1 cellular context compared by ENCODE assay signal in the genomic region with DNA sequence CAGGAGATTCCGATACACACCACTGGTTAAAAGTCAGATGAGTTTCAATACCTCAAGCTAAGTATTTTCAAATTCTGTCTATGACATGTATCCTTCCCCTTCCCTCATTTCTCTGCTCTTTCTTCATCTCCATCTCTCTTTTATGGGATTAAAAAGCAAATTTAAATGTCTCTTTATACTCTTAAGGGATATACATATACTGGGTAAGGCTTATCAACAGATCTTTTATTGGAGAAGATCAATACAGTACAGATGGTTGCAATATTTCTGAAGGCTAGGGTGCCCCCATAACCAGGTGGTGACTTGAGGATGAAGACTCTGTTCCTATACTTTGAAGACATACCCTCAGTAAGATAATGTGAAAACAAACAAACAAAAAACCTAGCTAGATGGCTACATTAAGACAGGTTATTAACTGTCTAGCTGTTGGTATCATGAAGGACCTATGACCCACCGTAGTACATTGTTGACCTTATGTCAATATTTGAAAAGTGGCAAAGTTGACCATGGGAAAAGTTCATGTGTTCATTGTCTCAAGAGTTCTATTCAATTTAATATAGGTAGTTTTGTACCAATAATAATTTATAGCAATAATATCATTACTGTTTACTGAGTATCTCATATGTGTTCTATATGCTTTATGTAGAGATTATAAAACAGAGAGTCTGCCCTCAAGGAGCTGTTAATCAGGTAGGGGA.
TF ChIP-seq lines count a peak whose summit lies in the region.

No MANE protein-coding gene starts in this region.

TF ChIP-seq in HepG2, 621 proteins besides CTCF, POLR2A, EP300 and RAD21 (continued from another document and continues in another):
- TF ChIP-seq, protein P1, sequence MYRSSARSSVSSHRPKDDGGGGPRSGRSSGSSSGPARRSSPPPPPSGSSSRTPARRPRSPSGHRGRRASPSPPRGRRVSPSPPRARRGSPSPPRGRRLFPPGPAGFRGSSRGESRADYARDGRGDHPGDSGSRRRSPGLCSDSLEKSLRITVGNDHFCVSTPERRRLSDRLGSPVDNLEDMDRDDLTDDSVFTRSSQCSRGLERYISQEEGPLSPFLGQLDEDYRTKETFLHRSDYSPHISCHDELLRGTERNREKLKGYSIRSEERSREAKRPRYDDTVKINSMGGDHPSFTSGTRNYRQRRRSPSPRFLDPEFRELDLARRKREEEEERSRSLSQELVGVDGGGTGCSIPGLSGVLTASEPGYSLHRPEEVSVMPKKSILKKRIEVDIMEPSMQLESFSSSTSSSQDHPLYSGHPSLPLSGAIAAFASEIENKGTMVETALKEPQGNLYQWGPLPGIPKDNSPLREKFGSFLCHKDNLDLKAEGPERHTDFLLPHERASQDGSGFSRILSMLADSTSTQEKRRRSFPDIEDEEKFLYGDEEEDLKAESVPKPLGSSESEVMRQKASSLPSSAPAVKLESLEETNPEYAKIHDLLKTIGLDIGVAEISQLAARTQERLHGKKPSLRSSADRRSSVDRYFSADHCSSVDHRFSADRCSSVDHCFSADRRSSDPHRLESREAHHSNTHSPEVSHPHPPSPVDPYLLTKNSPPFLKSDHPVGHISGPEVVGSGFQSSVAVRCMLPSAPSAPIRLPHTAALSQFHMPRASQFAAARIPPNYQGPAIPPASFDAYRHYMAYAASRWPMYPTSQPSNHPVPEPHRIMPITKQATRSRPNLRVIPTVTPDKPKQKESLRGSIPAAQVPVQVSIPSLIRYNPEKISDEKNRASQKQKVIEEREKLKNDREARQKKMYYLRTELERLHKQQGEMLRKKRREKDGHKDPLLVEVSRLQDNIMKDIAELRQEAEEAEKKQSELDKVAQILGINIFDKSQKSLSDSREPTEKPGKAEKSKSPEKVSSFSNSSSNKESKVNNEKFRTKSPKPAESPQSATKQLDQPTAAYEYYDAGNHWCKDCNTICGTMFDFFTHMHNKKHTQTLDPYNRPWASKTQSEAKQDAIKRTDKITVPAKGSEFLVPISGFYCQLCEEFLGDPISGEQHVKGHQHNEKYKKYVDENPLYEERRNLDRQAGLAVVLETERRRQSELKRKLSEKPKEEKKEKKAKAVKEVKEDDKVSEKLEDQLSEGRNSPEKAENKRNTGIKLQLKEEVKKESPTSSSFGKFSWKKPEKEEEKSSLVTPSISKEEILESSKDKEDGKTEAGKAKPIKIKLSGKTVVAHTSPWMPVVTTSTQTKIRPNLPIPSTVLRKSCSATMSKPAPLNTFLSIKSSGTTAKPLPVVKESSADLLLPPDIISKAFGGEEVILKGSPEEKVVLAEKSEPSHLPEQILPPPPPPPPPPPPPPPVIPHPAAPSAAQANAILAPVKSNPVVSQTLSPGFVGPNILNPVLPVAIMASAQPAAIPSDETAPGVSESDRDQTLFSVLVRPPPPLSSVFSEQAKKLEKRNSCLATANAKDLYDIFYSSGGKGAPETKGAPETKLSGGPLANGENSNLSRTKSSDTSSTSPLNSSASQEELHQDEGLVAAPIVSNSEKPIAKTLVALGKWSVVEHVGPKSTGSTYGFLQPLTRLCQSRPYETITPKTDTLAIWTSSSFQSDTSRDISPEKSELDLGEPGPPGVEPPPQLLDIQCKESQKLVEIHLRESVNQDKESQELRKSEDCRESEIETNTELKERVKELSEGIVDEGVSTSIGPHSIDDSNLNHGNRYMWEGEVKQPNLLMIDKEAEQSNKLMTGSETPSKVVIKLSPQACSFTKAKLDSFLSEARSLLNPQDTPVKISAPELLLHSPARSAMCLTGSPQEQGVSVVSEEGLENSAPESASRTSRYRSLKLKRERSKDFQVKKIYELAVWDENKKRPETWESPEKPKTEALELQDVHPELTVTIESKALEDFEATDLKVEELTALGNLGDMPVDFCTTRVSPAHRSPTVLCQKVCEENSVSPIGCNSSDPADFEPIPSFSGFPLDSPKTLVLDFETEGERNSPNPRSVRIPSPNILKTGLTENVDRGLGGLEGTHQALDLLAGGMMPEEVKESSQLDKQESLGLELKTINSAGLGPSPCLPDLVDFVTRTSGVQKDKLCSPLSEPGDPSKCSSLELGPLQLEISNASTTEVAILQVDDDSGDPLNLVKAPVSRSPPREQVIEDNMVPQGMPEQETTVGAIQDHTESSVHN (CRISPR knock-in tag; IDR thresholded peaks at IDR 0.05) = no peak
- TF ChIP-seq, protein P2, sequence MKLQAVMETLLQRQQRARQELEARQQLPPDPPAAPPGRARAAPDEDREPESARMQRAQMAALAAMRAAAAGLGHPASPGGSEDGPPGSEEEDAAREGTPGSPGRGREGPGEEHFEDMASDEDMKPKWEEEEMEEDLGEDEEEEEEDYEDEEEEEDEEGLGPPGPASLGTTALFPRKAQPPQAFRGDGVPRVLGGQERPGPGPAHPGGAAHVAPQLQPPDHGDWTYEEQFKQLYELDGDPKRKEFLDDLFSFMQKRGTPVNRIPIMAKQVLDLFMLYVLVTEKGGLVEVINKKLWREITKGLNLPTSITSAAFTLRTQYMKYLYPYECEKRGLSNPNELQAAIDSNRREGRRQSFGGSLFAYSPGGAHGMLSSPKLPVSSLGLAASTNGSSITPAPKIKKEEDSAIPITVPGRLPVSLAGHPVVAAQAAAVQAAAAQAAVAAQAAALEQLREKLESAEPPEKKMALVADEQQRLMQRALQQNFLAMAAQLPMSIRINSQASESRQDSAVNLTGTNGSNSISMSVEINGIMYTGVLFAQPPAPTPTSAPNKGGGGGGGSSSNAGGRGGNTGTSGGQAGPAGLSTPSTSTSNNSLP (IDR thresholded peaks at IDR 0.05; ENCODE audit: low read depth, low read length) = peak; percentile 74
- TF ChIP-seq HHEX (CRISPR knock-in tag; IDR thresholded peaks at IDR 0.05) = peak; percentile 88
- TF ChIP-seq MYNN (CRISPR knock-in tag; IDR thresholded peaks at IDR 0.05; ENCODE audit: low read depth) = no peak
- TF ChIP-seq ZNF674 (CRISPR knock-in tag; IDR thresholded peaks at IDR 0.05; ENCODE audit: low read depth) = no peak
- TF ChIP-seq SIN3B (IDR thresholded peaks at IDR 0.05; ENCODE audit: low read length) = no peak
- TF ChIP-seq ZNF83 (CRISPR knock-in tag; IDR thresholded peaks at IDR 0.05; ENCODE audit: borderline replicate concordance) = no peak
- TF ChIP-seq MAFK (conservative IDR thresholded peaks at IDR 0.05 in 1 of 2, IDR thresholded peaks at IDR 0.05 in 1 of 2; ENCODE audit: low read length in 2 of 2) = no peak
- TF ChIP-seq ZFP1 (CRISPR knock-in tag; IDR thresholded peaks at IDR 0.05) = no peak
- TF ChIP-seq KMT2A (CRISPR knock-in tag; IDR thresholded peaks at IDR 0.05) = no peak
- TF ChIP-seq ZBTB42 (CRISPR knock-in tag; IDR thresholded peaks at IDR 0.05) = no peak
- TF ChIP-seq NR2F2 (IDR thresholded peaks at IDR 0.05; ENCODE audit: borderline replicate concordance, low read depth) = peak; percentile 95
- TF ChIP-seq, protein P3, sequence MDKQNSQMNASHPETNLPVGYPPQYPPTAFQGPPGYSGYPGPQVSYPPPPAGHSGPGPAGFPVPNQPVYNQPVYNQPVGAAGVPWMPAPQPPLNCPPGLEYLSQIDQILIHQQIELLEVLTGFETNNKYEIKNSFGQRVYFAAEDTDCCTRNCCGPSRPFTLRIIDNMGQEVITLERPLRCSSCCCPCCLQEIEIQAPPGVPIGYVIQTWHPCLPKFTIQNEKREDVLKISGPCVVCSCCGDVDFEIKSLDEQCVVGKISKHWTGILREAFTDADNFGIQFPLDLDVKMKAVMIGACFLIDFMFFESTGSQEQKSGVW (CRISPR knock-in tag; IDR thresholded peaks at IDR 0.05; ENCODE audit: borderline replicate concordance) = no peak
- TF ChIP-seq ATRX (CRISPR knock-in tag; IDR thresholded peaks at IDR 0.05; ENCODE audit: borderline replicate concordance) = no peak
- no peak for TF ChIP-seq ZSCAN21 (CRISPR knock-in tag; IDR thresholded peaks at IDR 0.05; ENCODE audit: borderline replicate concordance)
- TF ChIP-seq, protein P4, sequence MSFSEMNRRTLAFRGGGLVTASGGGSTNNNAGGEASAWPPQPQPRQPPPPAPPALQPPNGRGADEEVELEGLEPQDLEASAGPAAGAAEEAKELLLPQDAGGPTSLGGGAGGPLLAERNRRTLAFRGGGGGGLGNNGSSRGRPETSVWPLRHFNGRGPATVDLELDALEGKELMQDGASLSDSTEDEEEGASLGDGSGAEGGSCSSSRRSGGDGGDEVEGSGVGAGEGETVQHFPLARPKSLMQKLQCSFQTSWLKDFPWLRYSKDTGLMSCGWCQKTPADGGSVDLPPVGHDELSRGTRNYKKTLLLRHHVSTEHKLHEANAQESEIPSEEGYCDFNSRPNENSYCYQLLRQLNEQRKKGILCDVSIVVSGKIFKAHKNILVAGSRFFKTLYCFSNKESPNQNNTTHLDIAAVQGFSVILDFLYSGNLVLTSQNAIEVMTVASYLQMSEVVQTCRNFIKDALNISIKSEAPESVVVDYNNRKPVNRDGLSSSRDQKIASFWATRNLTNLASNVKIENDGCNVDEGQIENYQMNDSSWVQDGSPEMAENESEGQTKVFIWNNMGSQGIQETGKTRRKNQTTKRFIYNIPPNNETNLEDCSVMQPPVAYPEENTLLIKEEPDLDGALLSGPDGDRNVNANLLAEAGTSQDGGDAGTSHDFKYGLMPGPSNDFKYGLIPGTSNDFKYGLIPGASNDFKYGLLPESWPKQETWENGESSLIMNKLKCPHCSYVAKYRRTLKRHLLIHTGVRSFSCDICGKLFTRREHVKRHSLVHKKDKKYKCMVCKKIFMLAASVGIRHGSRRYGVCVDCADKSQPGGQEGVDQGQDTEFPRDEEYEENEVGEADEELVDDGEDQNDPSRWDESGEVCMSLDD (CRISPR knock-in tag; IDR thresholded peaks at IDR 0.05; ENCODE audit: borderline replicate concordance) = no peak
- TF ChIP-seq ZMAT3 (CRISPR knock-in tag; conservative IDR thresholded peaks at IDR 0.05) = no peak
- peak; percentile 95 for TF ChIP-seq RARA (CRISPR knock-in tag; IDR thresholded peaks at IDR 0.05)
- TF ChIP-seq, protein P5, sequence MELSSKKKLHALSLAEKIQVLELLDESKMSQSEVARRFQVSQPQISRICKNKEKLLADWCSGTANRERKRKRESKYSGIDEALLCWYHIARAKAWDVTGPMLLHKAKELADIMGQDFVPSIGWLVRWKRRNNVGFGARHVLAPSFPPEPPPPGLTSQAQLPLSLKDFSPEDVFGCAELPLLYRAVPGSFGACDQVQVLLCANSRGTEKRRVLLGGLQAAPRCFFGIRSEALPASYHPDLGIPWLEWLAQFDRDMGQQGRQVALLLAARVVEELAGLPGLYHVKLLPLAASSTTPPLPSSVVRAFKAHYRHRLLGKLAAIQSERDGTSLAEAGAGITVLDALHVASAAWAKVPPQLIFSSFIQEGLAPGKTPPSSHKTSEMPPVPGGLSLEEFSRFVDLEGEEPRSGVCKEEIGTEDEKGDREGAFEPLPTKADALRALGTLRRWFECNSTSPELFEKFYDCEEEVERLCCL (CRISPR knock-in tag; IDR thresholded peaks at IDR 0.05; ENCODE audit: borderline replicate concordance) = no peak
- TF ChIP-seq SP2 (CRISPR knock-in tag; IDR thresholded peaks at IDR 0.05) = no peak
- no peak for TF ChIP-seq ARNT (IDR thresholded peaks at IDR 0.05)
- TF ChIP-seq HNF4G (IDR thresholded peaks at IDR 0.05; ENCODE audit: borderline replicate concordance, low read depth, low read length) = peak; percentile 38; the same call in 1 of the 2 replicates
- TF ChIP-seq HNF4G (CRISPR knock-in tag; IDR thresholded peaks at IDR 0.05; ENCODE audit: borderline replicate concordance, low read depth) = no peak
- TF ChIP-seq ZNF317 (CRISPR knock-in tag; IDR thresholded peaks at IDR 0.05) = 0 out of 2 replicates have a peak, but pooled peaks have one; percentile 28
- TF ChIP-seq RXRB (CRISPR knock-in tag; IDR thresholded peaks at IDR 0.05; ENCODE audit: borderline replicate concordance) = peak; percentile 97
- TF ChIP-seq, protein P6, sequence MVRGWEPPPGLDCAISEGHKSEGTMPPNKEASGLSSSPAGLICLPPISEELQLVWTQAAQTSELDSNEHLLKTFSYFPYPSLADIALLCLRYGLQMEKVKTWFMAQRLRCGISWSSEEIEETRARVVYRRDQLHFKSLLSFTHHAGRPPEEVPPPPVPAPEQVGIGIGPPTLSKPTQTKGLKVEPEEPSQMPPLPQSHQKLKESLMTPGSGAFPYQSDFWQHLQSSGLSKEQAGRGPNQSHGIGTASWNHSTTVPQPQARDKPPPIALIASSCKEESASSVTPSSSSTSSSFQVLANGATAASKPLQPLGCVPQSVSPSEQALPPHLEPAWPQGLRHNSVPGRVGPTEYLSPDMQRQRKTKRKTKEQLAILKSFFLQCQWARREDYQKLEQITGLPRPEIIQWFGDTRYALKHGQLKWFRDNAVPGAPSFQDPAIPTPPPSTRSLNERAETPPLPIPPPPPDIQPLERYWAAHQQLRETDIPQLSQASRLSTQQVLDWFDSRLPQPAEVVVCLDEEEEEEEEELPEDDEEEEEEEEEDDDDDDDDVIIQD (CRISPR knock-in tag; IDR thresholded peaks at IDR 0.05; ENCODE audit: low read depth) = peak; percentile 92
- TF ChIP-seq, protein P7, sequence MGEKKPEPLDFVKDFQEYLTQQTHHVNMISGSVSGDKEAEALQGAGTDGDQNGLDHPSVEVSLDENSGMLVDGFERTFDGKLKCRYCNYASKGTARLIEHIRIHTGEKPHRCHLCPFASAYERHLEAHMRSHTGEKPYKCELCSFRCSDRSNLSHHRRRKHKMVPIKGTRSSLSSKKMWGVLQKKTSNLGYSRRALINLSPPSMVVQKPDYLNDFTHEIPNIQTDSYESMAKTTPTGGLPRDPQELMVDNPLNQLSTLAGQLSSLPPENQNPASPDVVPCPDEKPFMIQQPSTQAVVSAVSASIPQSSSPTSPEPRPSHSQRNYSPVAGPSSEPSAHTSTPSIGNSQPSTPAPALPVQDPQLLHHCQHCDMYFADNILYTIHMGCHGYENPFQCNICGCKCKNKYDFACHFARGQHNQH (CRISPR knock-in tag; IDR thresholded peaks at IDR 0.05) = no peak
- TF ChIP-seq SKI (IDR thresholded peaks at IDR 0.05; ENCODE audit: partially characterized antibody) = peak; percentile 43
- no peak for TF ChIP-seq ZNF333 (CRISPR knock-in tag; IDR thresholded peaks at IDR 0.05; ENCODE audit: borderline replicate concordance)
- no peak for TF ChIP-seq ZNF230 (CRISPR knock-in tag; IDR thresholded peaks at IDR 0.05)
- no peak for TF ChIP-seq TCF7 (IDR thresholded peaks at IDR 0.05; ENCODE audit: low read depth)
- TF ChIP-seq ZNF569 (CRISPR knock-in tag; IDR thresholded peaks at IDR 0.05; ENCODE audit: borderline replicate concordance) = no peak
